Comparison of ENCODE assay signal across 19 cellular contexts in the genomic region with DNA sequence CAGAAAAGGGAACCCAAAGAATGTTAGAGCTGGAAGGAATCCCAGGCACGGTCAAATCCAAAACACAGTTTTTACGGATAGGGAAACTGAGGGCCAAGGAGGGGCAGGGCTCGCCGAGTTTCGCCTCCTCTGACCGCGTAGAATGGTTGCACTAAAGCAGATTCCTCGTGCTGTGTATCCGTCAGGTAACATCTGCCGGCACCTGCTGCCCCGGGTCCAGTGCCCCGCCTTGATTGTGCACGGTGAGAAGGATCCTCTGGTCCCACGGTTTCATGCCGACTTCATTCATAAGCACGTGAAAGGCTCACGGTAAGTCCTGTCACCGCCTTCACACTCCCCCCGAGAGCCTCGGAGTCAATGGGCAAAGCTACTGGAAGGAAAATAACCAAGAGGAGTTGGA.
"Had no signal": no experiment of that assay in that cellular context is flagged by ENCODE, and none has a peak within 500 bp of the region (broad histone marks: within the 10 kb centered on the region; RNA-seq: fewer than 3 reads in every experiment).

No MANE protein-coding gene starts in this region.

- H3K4me3 ChIP-seq: cardiac muscle cell, hepatocyte, left lung, spleen, upper lobe of left lung had no signal

- H2AFZ ChIP-seq: hepatocyte had no signal

- H3K27me3 ChIP-seq: cardiac muscle cell, foreskin keratinocyte, hepatocyte, left lung, spleen, upper lobe of left lung had no signal

- ATAC-seq: activated T-cell treated with anti-CD3 and anti-CD28 coated beads, Interleukin-2, amount 50 U/mL, for 72 hours; natural killer cell had no signal

- H3K79me2 ChIP-seq: hepatocyte had no signal

- DNase-seq: activated CD4-positive, alpha-beta memory T cell treated with anti-CD3 and anti-CD28 coated beads for 36 hours; activated CD4-positive, alpha-beta T cell treated with anti-CD3 and anti-CD28 coated beads for 48 hours; activated effector memory CD4-positive, alpha-beta T cell treated with Interleukin-2 at 50 U/mL for 16 hours; activated naive CD4-positive, alpha-beta T cell treated with anti-CD3 and anti-CD28 coated beads for 36 hours; activated naive CD8-positive, alpha-beta T cell treated with anti-CD3 and anti-CD28 coated beads, Interleukin-2, amount 10 ng/mL, durations not matched to agents 7 days and 5 days; activated T-cell treated with anti-CD3 and anti-CD28 coated beads, Interleukin-2, amount 50 U/mL, for 72 hours; cortex of kidney; foreskin keratinocyte; glutamatergic neuron; immature natural killer cell; kidney glomerular epithelial cell; natural killer cell; spleen; stimulated activated CD4-positive, alpha-beta T cell treated with anti-CD3 and anti-CD28 coated beads, Interleukin-4, amount 100 ng/mL, for 24 hours; stimulated activated naive CD4-positive, alpha-beta T cell treated with Interleukin-2 at 50 U/mL for 16 hours; upper lobe of left lung had no signal

- H3K36me3 ChIP-seq: left lung had no signal

- H3K27ac ChIP-seq: cardiac muscle cell, foreskin keratinocyte had no signal

- H3K9me3 ChIP-seq: left lung, spleen, upper lobe of left lung had no signal
